1 cellular context compared by ENCODE assay signal in genomic region chr4:74042681-74043080, GRCh38.
TF ChIP-seq lines count a peak whose summit lies in the region.

No MANE protein-coding gene starts in this region.

TF ChIP-seq in HepG2, 621 proteins besides CTCF, POLR2A, EP300 and RAD21:
- TF ChIP-seq ZBTB2 (CRISPR knock-in tag; IDR thresholded peaks at IDR 0.05; ENCODE audit: low read depth), result no peak
- no peak for TF ChIP-seq ZNF20 (CRISPR knock-in tag; IDR thresholded peaks at IDR 0.05)
- no peak for TF ChIP-seq KDM2A (CRISPR knock-in tag; IDR thresholded peaks at IDR 0.05; ENCODE audit: borderline replicate concordance, low read depth)
- TF ChIP-seq ZNF10 (CRISPR knock-in tag; IDR thresholded peaks at IDR 0.05; ENCODE audit: borderline replicate concordance, low read depth), result no peak
- TF ChIP-seq ZNF850 (CRISPR knock-in tag; conservative IDR thresholded peaks at IDR 0.05), result no peak
- TF ChIP-seq ZNF564 (CRISPR knock-in tag; IDR thresholded peaks at IDR 0.05), result no peak
